18 cellular contexts compared by ENCODE assay signal in genomic region chr4:187283306-187283705, GRCh38.
"Had no signal": no experiment of that assay in that cellular context is flagged by ENCODE, and none has a peak within 500 bp of the region (broad histone marks: within the 10 kb centered on the region; RNA-seq: fewer than 3 reads in every experiment).

No MANE protein-coding gene starts in this region.

- H3K4me1 ChIP-seq: right atrium auricular region, testis, upper lobe of left lung had no signal

- ATAC-seq: activated CD4-positive, alpha-beta T cell treated with anti-CD3 and anti-CD28 coated beads for 36 hours; activated naive CD4-positive, alpha-beta T cell treated with anti-CD3 and anti-CD28 coated beads, Interleukin-2, amount 50 U/mL, for 72 hours; left ventricle myocardium superior had no signal

- H3K27ac ChIP-seq: brain microvascular endothelial cell, epithelial cell of prostate, right atrium auricular region, testis, upper lobe of left lung had no signal

- H3K36me3 ChIP-seq: brain microvascular endothelial cell, right atrium auricular region, upper lobe of left lung had no signal

- H3K27me3 ChIP-seq: brain microvascular endothelial cell, right atrium auricular region, testis, upper lobe of left lung had no signal

- H3K9me3 ChIP-seq: right atrium auricular region, testis, upper lobe of left lung had no signal

- H3K4me2 ChIP-seq: smooth muscle cell had no signal

- H3K4me3 ChIP-seq: right atrium auricular region, smooth muscle cell, testis, upper lobe of left lung had no signal

- DNase-seq: activated CD4-positive, alpha-beta memory T cell treated with anti-CD3 and anti-CD28 coated beads, Interleukin-2, amount 10 ng/mL, durations not matched to agents 7 days and 5 days; activated CD4-positive, alpha-beta T cell treated with anti-CD3 and anti-CD28 coated beads for 36 hours; activated effector memory CD4-positive, alpha-beta T cell treated with anti-CD3 and anti-CD28 coated beads, Interleukin-2, amount 50 U/mL, for 16 hours; activated T-cell treated with anti-CD3 and anti-CD28 coated beads, Interleukin-2, amount 50 U/mL, for 24 hours; brain microvascular endothelial cell; cerebellar nuclear complex; dermis blood vessel endothelial cell; hippocampal formation; left ventricle myocardium superior; nephron progenitor cell; occipital lobe; T-helper 2 cell; testis; upper lobe of left lung had no signal
